15 cellular contexts compared by ENCODE assay signal in genomic region chr19:15473821-15474220, GRCh38. TPM values are rescaled to one million over a fixed set of nuclear protein-coding genes. Genes with fewer than 3 reads are reported as not detected.
DNase-seq lines count a peak whose midpoint lies in the region; ATAC-seq and TF ChIP-seq lines count a peak whose summit lies in the region.
"Not testable (repeated sequence)": the region's sequence is repeated elsewhere in the genome, so short reads cannot be mapped to it uniquely, and the experiment has no call there.
"Had no signal": no experiment of that assay in that cellular context is flagged by ENCODE, and none has a peak within 500 bp of the region (broad histone marks: within the 10 kb centered on the region; RNA-seq: fewer than 3 reads in every experiment).

No MANE protein-coding gene starts in this region.

- H3F3A ChIP-seq in DOHH2 (ENCODE audit: control insufficient read depth, insufficient read depth), result not testable (repeated sequence)

- not testable (repeated sequence) for H3K36me3 ChIP-seq in DOHH2 (ENCODE audit: control insufficient read depth, low read length); Karpas-422 (ENCODE audit: insufficient read depth, low read length)

- not testable (repeated sequence) for ATAC-seq in CD4-positive, alpha-beta T cell (ENCODE audit: poor library complexity)
- peak; percentile 67 to 68 for ATAC-seq in activated CD4-positive, CD25-positive, alpha-beta regulatory T cell treated with anti-CD3 and anti-CD28 coated beads, Interleukin-2, amount 50 U/mL, for 24 hours

- H2AFZ ChIP-seq in Karpas-422 (ENCODE audit: low read length), result not testable (repeated sequence)

- H3K4me2 ChIP-seq in DOHH2 (ENCODE audit: low read length), result 0 out of 2 replicates have a peak overlapping the region, but pooled peaks have one; percentile 5
- H3K4me2 ChIP-seq in Karpas-422 (ENCODE audit: low read depth, low read length, poor library complexity, severe bottlenecking), result peak overlapping the region; percentile 42

- H3K79me2 ChIP-seq in DOHH2 (ENCODE audit: control insufficient read depth, low read length); Karpas-422 (ENCODE audit: low read length): not testable (repeated sequence)

- H3K27me3 ChIP-seq in CD4-positive, alpha-beta T cell (ENCODE audit: control insufficient read depth, insufficient read depth, low read length); Karpas-422 (ENCODE audit: low read length): not testable (repeated sequence)
- H3K27me3 ChIP-seq in DOHH2 (ENCODE audit: control insufficient read depth, low read length), result peaks cover 11% of the 10 kb centered on the region

- H3K4me1 ChIP-seq in DOHH2 (ENCODE audit: control insufficient read depth, low read length), result peaks cover 11% of the 10 kb centered on the region
- peaks cover 12% of the 10 kb centered on the region for H3K4me1 ChIP-seq in Karpas-422 (ENCODE audit: low read length)

- H3K4me3 Mint-ChIP-seq in CD4-positive, alpha-beta T cell, result peak overlapping the region; percentile 18
- not testable (repeated sequence) for H3K4me3 Mint-ChIP-seq in activated T-cell treated with anti-CD3 and anti-CD28 coated beads, Interleukin-2, amount 50 U/mL, for 24 hours; stimulated activated naive CD8-positive, alpha-beta T cell treated with anti-CD3 and anti-CD28 coated beads, Interleukin-15, Interleukin-2, amounts not matched to agents 100 ng/mL and 50 ng/mL, for 24 hours

- not testable (repeated sequence) for DNase-seq in CD4-positive, alpha-beta T cell
- peak; percentile 55 for DNase-seq in Karpas-422
- DNase-seq in activated T-cell treated with anti-CD3 and anti-CD28 coated beads, Interleukin-2, amount 50 U/mL, for 24 hours, result peak; percentile 18
- DNase-seq in cardiac septum (ENCODE audit: low spot score), result peak; percentile 7

- POLR2A ChIA-PET in CD4-positive, alpha-beta T cell (lab: Charles Lee), result interaction anchor here (1.1 to 1.3 kb wide), 5 partner anchors 10 to 724 kb away, joined by 3 to 6 read pairs (median 3); partner anchors contain the start of genes AKAP8, AKAP8L, AP1M1 and RASAL3

- H3K36me3 Mint-ChIP-seq in CD4-positive, alpha-beta T cell (ENCODE audit: low read depth); activated T-cell treated with anti-CD3 and anti-CD28 coated beads, Interleukin-2, amount 50 U/mL, for 24 hours (ENCODE audit: low read depth); stimulated activated naive CD8-positive, alpha-beta T cell treated with anti-CD3 and anti-CD28 coated beads, Interleukin-15, Interleukin-2, amounts not matched to agents 100 ng/mL and 50 ng/mL, for 24 hours (ENCODE audit: low read depth): not testable (repeated sequence)

- not testable (repeated sequence) for H3K27ac ChIP-seq in CD4-positive, alpha-beta T cell (ENCODE audit: low read depth, low read length); DOHH2 (ENCODE audit: low read depth, low read length); Karpas-422 (ENCODE audit: low read length)

- H3K27ac Mint-ChIP-seq in CD4-positive, alpha-beta T cell; activated T-cell treated with anti-CD3 and anti-CD28 coated beads, Interleukin-2, amount 50 U/mL, for 24 hours: not testable (repeated sequence)
- peak overlapping the region; percentile 10 for H3K27ac Mint-ChIP-seq in stimulated activated naive CD8-positive, alpha-beta T cell treated with anti-CD3 and anti-CD28 coated beads, Interleukin-15, Interleukin-2, amounts not matched to agents 100 ng/mL and 50 ng/mL, for 24 hours

- not testable (repeated sequence) for H3K4me3 ChIP-seq in DOHH2 (ENCODE audit: low read length); Karpas-422 (ENCODE audit: low read length)

- not testable (repeated sequence) for H4K20me1 ChIP-seq in DOHH2 (ENCODE audit: control insufficient read depth, insufficient read depth, low read depth, low read length); Karpas-422 (ENCODE audit: insufficient read depth, low read depth, low read length)

- H3K4me1 Mint-ChIP-seq in CD4-positive, alpha-beta T cell (ENCODE audit: low read depth), result peaks cover 38% of the 10 kb centered on the region
- H3K4me1 Mint-ChIP-seq in activated T-cell treated with anti-CD3 and anti-CD28 coated beads, Interleukin-2, amount 50 U/mL, for 24 hours (ENCODE audit: low read depth), result peaks cover 26% of the 10 kb centered on the region
- peaks cover 20% of the 10 kb centered on the region for H3K4me1 Mint-ChIP-seq in stimulated activated naive CD8-positive, alpha-beta T cell treated with anti-CD3 and anti-CD28 coated beads, Interleukin-15, Interleukin-2, amounts not matched to agents 100 ng/mL and 50 ng/mL, for 24 hours (ENCODE audit: low read depth)

- not testable (repeated sequence) for H3K9me2 ChIP-seq in DOHH2 (replicated peaks; ENCODE audit: control insufficient read depth, low read length); Karpas-422 (replicated peaks; ENCODE audit: insufficient read depth, low read length)

- not testable (repeated sequence) for H3K9me3 Mint-ChIP-seq in CD4-positive, alpha-beta T cell; activated T-cell treated with anti-CD3 and anti-CD28 coated beads, Interleukin-2, amount 50 U/mL, for 24 hours; stimulated activated naive CD8-positive, alpha-beta T cell treated with anti-CD3 and anti-CD28 coated beads, Interleukin-15, Interleukin-2, amounts not matched to agents 100 ng/mL and 50 ng/mL, for 24 hours

- not testable (repeated sequence) for TF ChIP-seq CTCF in CD4-positive, alpha-beta T cell (IDR thresholded peaks at IDR 0.05); DOHH2 (IDR thresholded peaks at IDR 0.05; ENCODE audit: low read depth, low read length, poor library complexity, severe bottlenecking)

- H3K9me3 ChIP-seq in CD4-positive, alpha-beta T cell (ENCODE audit: control insufficient read depth, low read length); DOHH2 (ENCODE audit: control insufficient read depth, insufficient read depth, low read length); Karpas-422 (ENCODE audit: low read length): not testable (repeated sequence)

- not testable (repeated sequence) for H3K27me3 Mint-ChIP-seq in CD4-positive, alpha-beta T cell; activated T-cell treated with anti-CD3 and anti-CD28 coated beads, Interleukin-2, amount 50 U/mL, for 24 hours; stimulated activated naive CD8-positive, alpha-beta T cell treated with anti-CD3 and anti-CD28 coated beads, Interleukin-15, Interleukin-2, amounts not matched to agents 100 ng/mL and 50 ng/mL, for 24 hours

- H3K9ac ChIP-seq in Karpas-422 (ENCODE audit: low read length), result not testable (repeated sequence)

- CTCF ChIA-PET in CD4-positive, alpha-beta T cell (lab: Charles Lee), result not testable (repeated sequence)

- intact Hi-C loops in CD4-positive, alpha-beta T cell (cut with DNase I, micrococcal nuclease); cardiac septum (cut with DNase I): not testable (repeated sequence)

RNA-seq across cellular contexts. Expression of gene PGLYRP2, which starts 5.5 kb away (rescaled TPM):
- total RNA-seq in CD4-positive, alpha-beta T cell, result not detected
- total RNA-seq in Karpas-422 (2014; rRNA removed; shearing (Covaris generic); ENCODE audit: low replicate concordance), result not detected in 2 replicates
- not detected for total RNA-seq in cardiac septum
- total RNA-seq: A172, B cell, G401, GM23338, H4, H9, HFFc6 had no signal

RNA-seq across cellular contexts. Expression of gene RASAL3, which starts 9.5 kb away (rescaled TPM):
- 10 to 100 TPM; 91.8 to 92.8 TPM for total RNA-seq in CD4-positive, alpha-beta T cell
- total RNA-seq in Karpas-422 (2014; rRNA removed; shearing (Covaris generic); ENCODE audit: low replicate concordance), result 4.0 and 27.1 TPM in 2 replicates
- total RNA-seq in cardiac septum, result 1.7 TPM
- total RNA-seq: A172, Daoy, G401, H4, HFFc6 had no signal

RNA-seq across cellular contexts. Expression of gene WIZ, which starts 24.1 kb away (rescaled TPM):
- total RNA-seq in CD4-positive, alpha-beta T cell, result 10 to 100 TPM; 12.9 to 14.3 TPM
- 5.3 and 5.4 TPM in 2 replicates for total RNA-seq in Karpas-422 (2014; rRNA removed; shearing (Covaris generic); ENCODE audit: low replicate concordance)
- 21.6 TPM for total RNA-seq in cardiac septum

RNA-seq across cellular contexts. Expression of gene CYP4F22, which starts 34.5 kb away (rescaled TPM):
- total RNA-seq in CD4-positive, alpha-beta T cell, result under 1 TPM; 0.19 to 0.28 TPM
- total RNA-seq in Karpas-422 (2014; rRNA removed; shearing (Covaris generic); ENCODE audit: low replicate concordance), result not detected in 2 replicates
- not detected for total RNA-seq in cardiac septum
- total RNA-seq: A172, B cell, H9, HFFc6 had no signal

RNA-seq across cellular contexts. Expression of gene AKAP8L, which starts 55.0 kb away (rescaled TPM):
- total RNA-seq in CD4-positive, alpha-beta T cell, result 100 to 1,000 TPM; 157 to 162 TPM
- total RNA-seq in Karpas-422 (2014; rRNA removed; shearing (Covaris generic); ENCODE audit: low replicate concordance), result 82.4 and 108 TPM in 2 replicates
- total RNA-seq in cardiac septum, result 63.1 TPM
